ENCODE assay signal across 1 cellular context in genomic region chr16:10385725-10386516, GRCh38.
TF ChIP-seq lines count a peak whose summit lies in the region.

TSS of gene ATF7IP2 (plus strand) at chr16:10386061. CDS start at chr16:10430621, 44,560 bp downstream.

TF ChIP-seq in HepG2, 621 proteins besides CTCF, POLR2A, EP300 and RAD21 (continued from another document and continues in another):
- TF ChIP-seq, protein P1, sequence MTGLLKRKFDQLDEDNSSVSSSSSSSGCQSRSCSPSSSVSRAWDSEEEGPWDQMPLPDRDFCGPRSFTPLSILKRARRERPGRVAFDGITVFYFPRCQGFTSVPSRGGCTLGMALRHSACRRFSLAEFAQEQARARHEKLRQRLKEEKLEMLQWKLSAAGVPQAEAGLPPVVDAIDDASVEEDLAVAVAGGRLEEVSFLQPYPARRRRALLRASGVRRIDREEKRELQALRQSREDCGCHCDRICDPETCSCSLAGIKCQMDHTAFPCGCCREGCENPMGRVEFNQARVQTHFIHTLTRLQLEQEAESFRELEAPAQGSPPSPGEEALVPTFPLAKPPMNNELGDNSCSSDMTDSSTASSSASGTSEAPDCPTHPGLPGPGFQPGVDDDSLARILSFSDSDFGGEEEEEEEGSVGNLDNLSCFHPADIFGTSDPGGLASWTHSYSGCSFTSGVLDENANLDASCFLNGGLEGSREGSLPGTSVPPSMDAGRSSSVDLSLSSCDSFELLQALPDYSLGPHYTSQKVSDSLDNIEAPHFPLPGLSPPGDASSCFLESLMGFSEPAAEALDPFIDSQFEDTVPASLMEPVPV (CRISPR knock-in tag; IDR thresholded peaks at IDR 0.05): peak; percentile 99
- TF ChIP-seq, protein P2, sequence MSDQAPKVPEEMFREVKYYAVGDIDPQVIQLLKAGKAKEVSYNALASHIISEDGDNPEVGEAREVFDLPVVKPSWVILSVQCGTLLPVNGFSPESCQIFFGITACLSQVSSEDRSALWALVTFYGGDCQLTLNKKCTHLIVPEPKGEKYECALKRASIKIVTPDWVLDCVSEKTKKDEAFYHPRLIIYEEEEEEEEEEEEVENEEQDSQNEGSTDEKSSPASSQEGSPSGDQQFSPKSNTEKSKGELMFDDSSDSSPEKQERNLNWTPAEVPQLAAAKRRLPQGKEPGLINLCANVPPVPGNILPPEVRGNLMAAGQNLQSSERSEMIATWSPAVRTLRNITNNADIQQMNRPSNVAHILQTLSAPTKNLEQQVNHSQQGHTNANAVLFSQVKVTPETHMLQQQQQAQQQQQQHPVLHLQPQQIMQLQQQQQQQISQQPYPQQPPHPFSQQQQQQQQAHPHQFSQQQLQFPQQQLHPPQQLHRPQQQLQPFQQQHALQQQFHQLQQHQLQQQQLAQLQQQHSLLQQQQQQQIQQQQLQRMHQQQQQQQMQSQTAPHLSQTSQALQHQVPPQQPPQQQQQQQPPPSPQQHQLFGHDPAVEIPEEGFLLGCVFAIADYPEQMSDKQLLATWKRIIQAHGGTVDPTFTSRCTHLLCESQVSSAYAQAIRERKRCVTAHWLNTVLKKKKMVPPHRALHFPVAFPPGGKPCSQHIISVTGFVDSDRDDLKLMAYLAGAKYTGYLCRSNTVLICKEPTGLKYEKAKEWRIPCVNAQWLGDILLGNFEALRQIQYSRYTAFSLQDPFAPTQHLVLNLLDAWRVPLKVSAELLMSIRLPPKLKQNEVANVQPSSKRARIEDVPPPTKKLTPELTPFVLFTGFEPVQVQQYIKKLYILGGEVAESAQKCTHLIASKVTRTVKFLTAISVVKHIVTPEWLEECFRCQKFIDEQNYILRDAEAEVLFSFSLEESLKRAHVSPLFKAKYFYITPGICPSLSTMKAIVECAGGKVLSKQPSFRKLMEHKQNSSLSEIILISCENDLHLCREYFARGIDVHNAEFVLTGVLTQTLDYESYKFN (CRISPR knock-in tag; conservative IDR thresholded peaks at IDR 0.05): peak; percentile 69
- TF ChIP-seq SMAD9 (CRISPR knock-in tag; IDR thresholded peaks at IDR 0.05) (peak; percentile 98; the same call in 1 of the 2 replicates), EEA1 (CRISPR knock-in tag; IDR thresholded peaks at IDR 0.05; ENCODE audit: borderline replicate concordance) (peak; percentile 95; the same call in 1 of the 2 replicates), ZNF282 (IDR thresholded peaks at IDR 0.05; ENCODE audit: partially characterized antibody) (no peak), ZNF879 (CRISPR knock-in tag; IDR thresholded peaks at IDR 0.05) (peak; percentile 75; the same call in 1 of the 2 replicates), ERF (CRISPR knock-in tag; IDR thresholded peaks at IDR 0.05) (peak; percentile 97), ZNF891 (CRISPR knock-in tag; IDR thresholded peaks at IDR 0.05) (peak; percentile 100), DMAP1 (CRISPR knock-in tag; IDR thresholded peaks at IDR 0.05) (peak; percentile 84; the same call in 1 of the 2 replicates), ZBTB42 (CRISPR knock-in tag; IDR thresholded peaks at IDR 0.05) (peak; percentile 97), NCOA1 (CRISPR knock-in tag; IDR thresholded peaks at IDR 0.05) (peak; percentile 94), NR2F2 (IDR thresholded peaks at IDR 0.05; ENCODE audit: borderline replicate concordance, low read depth) (peak; percentile 44; the same call in 1 of the 2 replicates), FOXM1 (CRISPR knock-in tag; IDR thresholded peaks at IDR 0.05) (peak; percentile 86; the same call in 1 of the 2 replicates), ZNF792 (CRISPR knock-in tag; IDR thresholded peaks at IDR 0.05) (peak; percentile 97), ZNF335 (CRISPR knock-in tag; IDR thresholded peaks at IDR 0.05) (peak; percentile 96), SMC3 (IDR thresholded peaks at IDR 0.05; ENCODE audit: low read length) (no peak), PITX1 (CRISPR knock-in tag; IDR thresholded peaks at IDR 0.05) (peak; percentile 84), ZBTB21 (CRISPR knock-in tag; IDR thresholded peaks at IDR 0.05) (no peak; the same call in 1 of the 2 replicates), MNT (IDR thresholded peaks at IDR 0.05) (no peak), RAD51 (IDR thresholded peaks at IDR 0.05; ENCODE audit: borderline replicate concordance) (no peak), ZNF547 (CRISPR knock-in tag; IDR thresholded peaks at IDR 0.05) (peak; percentile 98), MZF1 (CRISPR knock-in tag; IDR thresholded peaks at IDR 0.05; ENCODE audit: borderline replicate concordance) (no peak), ZGPAT (CRISPR knock-in tag; IDR thresholded peaks at IDR 0.05) (peak; percentile 98), KLF12 (CRISPR knock-in tag; IDR thresholded peaks at IDR 0.05; ENCODE audit: borderline replicate concordance) (peak; percentile 97), CHD2 (IDR thresholded peaks at IDR 0.05; ENCODE audit: low read depth, low read length) (no peak; the same call in 1 of the 2 replicates), ZMYM3 (CRISPR knock-in tag; IDR thresholded peaks at IDR 0.05) (peak; percentile 70; the same call in 1 of the 2 replicates), SNAPC2 (CRISPR knock-in tag; IDR thresholded peaks at IDR 0.05) (peak; percentile 98), GABPA (IDR thresholded peaks at IDR 0.05; ENCODE audit: low read depth, low read length) (peak; percentile 75), GABPA (CRISPR knock-in tag; IDR thresholded peaks at IDR 0.05; ENCODE audit: low read depth) (peak; percentile 89), ZNF230 (CRISPR knock-in tag; IDR thresholded peaks at IDR 0.05) (peak; percentile 96), ZIK1 (CRISPR knock-in tag; IDR thresholded peaks at IDR 0.05; ENCODE audit: borderline replicate concordance, low read depth) (peak; percentile 94), DZIP1 (CRISPR knock-in tag; IDR thresholded peaks at IDR 0.05) (peak; percentile 99), THAP8 (CRISPR knock-in tag; IDR thresholded peaks at IDR 0.05; ENCODE audit: borderline replicate concordance) (no peak; the same call in 1 of the 2 replicates), FOXK1 (CRISPR knock-in tag; IDR thresholded peaks at IDR 0.05; ENCODE audit: borderline replicate concordance, low read depth) (peak; percentile 81; the same call in 1 of the 2 replicates), HIVEP1 (CRISPR knock-in tag; IDR thresholded peaks at IDR 0.05) (peak; percentile 94), ARNT2 (CRISPR knock-in tag; IDR thresholded peaks at IDR 0.05; ENCODE audit: low read depth) (peak; percentile 99), MTA3 (CRISPR knock-in tag; IDR thresholded peaks at IDR 0.05) (no peak), ZNF484 (CRISPR knock-in tag; IDR thresholded peaks at IDR 0.05; ENCODE audit: borderline replicate concordance, low read depth) (no peak; the same call in 1 of the 2 replicates), MATR3 (CRISPR knock-in tag; IDR thresholded peaks at IDR 0.05) (no peak)
- TF ChIP-seq, protein P3, sequence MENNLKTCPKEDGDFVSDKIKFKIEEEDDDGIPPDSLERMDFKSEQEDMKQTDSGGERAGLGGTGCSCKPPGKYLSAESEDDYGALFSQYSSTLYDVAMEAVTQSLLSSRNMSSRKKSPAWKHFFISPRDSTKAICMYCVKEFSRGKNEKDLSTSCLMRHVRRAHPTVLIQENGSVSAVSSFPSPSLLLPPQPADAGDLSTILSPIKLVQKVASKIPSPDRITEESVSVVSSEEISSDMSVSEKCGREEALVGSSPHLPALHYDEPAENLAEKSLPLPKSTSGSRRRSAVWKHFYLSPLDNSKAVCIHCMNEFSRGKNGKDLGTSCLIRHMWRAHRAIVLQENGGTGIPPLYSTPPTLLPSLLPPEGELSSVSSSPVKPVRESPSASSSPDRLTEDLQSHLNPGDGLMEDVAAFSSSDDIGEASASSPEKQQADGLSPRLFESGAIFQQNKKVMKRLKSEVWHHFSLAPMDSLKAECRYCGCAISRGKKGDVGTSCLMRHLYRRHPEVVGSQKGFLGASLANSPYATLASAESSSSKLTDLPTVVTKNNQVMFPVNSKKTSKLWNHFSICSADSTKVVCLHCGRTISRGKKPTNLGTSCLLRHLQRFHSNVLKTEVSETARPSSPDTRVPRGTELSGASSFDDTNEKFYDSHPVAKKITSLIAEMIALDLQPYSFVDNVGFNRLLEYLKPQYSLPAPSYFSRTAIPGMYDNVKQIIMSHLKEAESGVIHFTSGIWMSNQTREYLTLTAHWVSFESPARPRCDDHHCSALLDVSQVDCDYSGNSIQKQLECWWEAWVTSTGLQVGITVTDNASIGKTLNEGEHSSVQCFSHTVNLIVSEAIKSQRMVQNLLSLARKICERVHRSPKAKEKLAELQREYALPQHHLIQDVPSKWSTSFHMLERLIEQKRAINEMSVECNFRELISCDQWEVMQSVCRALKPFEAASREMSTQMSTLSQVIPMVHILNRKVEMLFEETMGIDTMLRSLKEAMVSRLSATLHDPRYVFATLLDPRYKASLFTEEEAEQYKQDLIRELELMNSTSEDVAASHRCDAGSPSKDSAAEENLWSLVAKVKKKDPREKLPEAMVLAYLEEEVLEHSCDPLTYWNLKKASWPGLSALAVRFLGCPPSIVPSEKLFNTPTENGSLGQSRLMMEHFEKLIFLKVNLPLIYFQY (CRISPR knock-in tag; IDR thresholded peaks at IDR 0.05; ENCODE audit: borderline replicate concordance): peak; percentile 85; the same call in 1 of the 2 replicates
- TF ChIP-seq, protein P4, sequence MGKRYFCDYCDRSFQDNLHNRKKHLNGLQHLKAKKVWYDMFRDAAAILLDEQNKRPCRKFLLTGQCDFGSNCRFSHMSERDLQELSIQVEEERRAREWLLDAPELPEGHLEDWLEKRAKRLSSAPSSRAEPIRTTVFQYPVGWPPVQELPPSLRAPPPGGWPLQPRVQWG (CRISPR knock-in tag; IDR thresholded peaks at IDR 0.05; ENCODE audit: borderline replicate concordance, low read depth): no peak
- TF ChIP-seq, protein P5, sequence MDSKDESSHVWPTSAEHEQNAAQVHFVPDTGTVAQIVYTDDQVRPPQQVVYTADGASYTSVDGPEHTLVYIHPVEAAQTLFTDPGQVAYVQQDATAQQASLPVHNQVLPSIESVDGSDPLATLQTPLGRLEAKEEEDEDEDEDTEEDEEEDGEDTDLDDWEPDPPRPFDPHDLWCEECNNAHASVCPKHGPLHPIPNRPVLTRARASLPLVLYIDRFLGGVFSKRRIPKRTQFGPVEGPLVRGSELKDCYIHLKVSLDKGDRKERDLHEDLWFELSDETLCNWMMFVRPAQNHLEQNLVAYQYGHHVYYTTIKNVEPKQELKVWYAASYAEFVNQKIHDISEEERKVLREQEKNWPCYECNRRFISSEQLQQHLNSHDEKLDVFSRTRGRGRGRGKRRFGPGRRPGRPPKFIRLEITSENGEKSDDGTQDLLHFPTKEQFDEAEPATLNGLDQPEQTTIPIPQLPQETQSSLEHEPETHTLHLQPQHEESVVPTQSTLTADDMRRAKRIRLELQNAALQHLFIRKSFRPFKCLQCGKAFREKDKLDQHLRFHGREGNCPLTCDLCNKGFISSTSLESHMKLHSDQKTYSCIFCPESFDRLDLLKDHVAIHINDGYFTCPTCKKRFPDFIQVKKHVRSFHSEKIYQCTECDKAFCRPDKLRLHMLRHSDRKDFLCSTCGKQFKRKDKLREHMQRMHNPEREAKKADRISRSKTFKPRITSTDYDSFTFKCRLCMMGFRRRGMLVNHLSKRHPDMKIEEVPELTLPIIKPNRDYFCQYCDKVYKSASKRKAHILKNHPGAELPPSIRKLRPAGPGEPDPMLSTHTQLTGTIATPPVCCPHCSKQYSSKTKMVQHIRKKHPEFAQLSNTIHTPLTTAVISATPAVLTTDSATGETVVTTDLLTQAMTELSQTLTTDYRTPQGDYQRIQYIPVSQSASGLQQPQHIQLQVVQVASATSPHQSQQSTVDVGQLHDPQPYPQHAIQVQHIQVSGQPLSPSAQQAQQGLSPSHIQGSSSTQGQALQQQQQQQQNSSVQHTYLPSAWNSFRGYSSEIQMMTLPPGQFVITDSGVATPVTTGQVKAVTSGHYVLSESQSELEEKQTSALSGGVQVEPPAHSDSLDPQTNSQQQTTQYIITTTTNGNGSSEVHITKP (CRISPR knock-in tag; IDR thresholded peaks at IDR 0.05; ENCODE audit: low read depth): peak; percentile 87
